In the genomic region with DNA sequence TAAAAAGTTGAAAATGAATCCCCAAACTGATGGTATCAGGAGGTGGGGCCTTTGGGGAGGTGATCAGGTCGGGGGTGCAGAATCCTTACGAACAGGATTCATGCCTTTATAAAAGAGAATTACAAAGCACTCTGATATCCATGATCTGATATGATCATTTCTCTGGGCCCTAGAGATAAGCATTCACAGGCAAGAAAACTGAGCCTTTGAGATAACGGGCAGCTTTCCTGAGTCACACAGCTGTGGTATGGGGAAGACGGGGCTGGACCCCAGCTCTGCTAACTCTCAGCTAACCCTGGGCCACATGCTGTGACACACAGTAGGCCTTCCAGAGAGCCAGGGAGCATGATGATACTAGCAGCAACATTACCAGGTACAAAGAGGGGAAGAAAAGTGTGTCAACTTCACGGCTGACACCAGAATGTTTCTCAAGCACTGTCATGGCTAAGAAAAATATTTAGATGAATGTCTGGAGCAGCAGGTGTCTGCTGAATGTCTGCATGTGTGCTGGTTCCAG, we compare ENCODE assay signal across 12 cellular contexts.
"Had no signal": no experiment of that assay in that cellular context is flagged by ENCODE, and none has a peak within 500 bp of the region (broad histone marks: within the 10 kb centered on the region; RNA-seq: fewer than 3 reads in every experiment).

No MANE protein-coding gene starts in this region.

- H3K9me3 Mint-ChIP-seq: immature natural killer cell; naive thymus-derived CD8-positive, alpha-beta T cell had no signal

- H3K27ac Mint-ChIP-seq: immature natural killer cell had no signal

- H3K4me3 Mint-ChIP-seq: immature natural killer cell; naive thymus-derived CD8-positive, alpha-beta T cell had no signal

- DNase-seq: dorsolateral prefrontal cortex; effector CD8-positive, alpha-beta T cell; gastrocnemius medialis; immature natural killer cell; left lung; mucosa of descending colon; naive thymus-derived CD8-positive, alpha-beta T cell; nucleus accumbens; ovary; small intestine; stimulated activated CD4-positive, alpha-beta T cell treated with anti-CD3 and anti-CD28 coated beads, Interleukin-12 subunit alpha, Interleukin-12 subunit beta, amount 100 ng/mL, for 4 hours; stimulated activated naive CD4-positive, alpha-beta T cell treated with Interleukin-2 at 50 U/mL for 16 hours had no signal

- H3K4me1 Mint-ChIP-seq: immature natural killer cell had no signal

- H3K36me3 Mint-ChIP-seq: immature natural killer cell; naive thymus-derived CD8-positive, alpha-beta T cell had no signal
